ENCODE assay signal across 8 cellular contexts in the genomic region with DNA sequence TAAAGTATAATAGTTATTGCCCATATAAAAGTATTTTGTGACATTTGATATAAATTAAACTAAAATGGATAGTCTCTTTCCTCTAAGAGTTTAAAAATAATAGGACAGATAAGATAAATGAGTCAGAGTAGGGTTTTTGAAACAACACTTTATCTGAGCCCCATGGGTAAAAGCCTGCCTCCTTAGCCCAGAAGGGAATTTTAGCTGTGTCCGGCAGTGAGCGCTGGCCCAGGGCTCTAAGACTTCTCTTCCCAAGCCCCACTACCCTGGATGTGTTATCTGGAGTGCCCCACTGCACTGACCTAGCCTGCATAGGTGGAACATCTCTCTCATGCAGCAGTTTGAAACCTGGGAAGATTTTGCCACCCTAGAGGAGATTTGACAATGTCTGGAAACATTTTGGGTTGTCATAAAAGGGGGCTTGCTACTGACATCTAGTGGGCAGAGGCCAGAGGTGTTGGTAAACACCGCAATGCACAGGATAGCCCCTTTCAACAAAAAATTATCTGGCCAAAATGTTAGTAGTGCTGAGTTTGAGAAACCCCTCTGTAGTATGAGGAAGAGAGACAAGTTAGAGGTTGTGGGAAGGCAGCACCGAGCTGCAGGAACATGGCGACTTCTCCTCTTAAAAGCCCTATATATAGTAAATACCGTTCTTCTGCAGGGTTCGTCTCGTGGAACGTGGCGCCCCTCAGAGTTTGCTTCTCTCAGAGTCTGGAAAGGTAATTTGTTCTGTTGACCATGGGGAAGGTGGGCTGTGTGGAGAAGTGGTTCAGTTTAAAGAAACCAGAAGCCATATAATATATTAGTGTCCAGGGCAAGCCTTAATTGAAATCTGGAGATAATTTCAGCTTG. TPM values are rescaled to one million over a fixed set of nuclear protein-coding genes. Genes with fewer than 3 reads are reported as not detected.
DNase-seq lines count a peak whose midpoint lies in the region; ATAC-seq and TF ChIP-seq lines count a peak whose summit lies in the region.

No MANE protein-coding gene starts in this region.

- H3K4me2 ChIP-seq in KMS-11: no peak overlapping the region

- no peaks in the 10 kb centered on the region for H3K9me3 ChIP-seq in WERI-Rb-1 (ENCODE audit: severe bottlenecking)

- peak; percentile 73 for TF ChIP-seq CTCF in KMS-11 (conservative IDR thresholded peaks at IDR 0.05; ENCODE audit: low read depth, low read length)
- peak; percentile 74 for TF ChIP-seq CTCF in WERI-Rb-1 (IDR thresholded peaks at IDR 0.05; ENCODE audit: low read depth, low read length)
- TF ChIP-seq CTCF in omental fat pad (IDR thresholded peaks at IDR 0.05): no peak

- H3K9ac ChIP-seq in KMS-11: no peak overlapping the region

- intact Hi-C loops in left ventricle myocardium superior (cut with micrococcal nuclease): no loop called here

- peak; percentile 11 for DNase-seq in NCI-H510A treated with DMSO at 0.1 percent for 48 hours (lab: John Stamatoyannopoulos, UW)
- DNase-seq in NCI-H510A (lab: John Stamatoyannopoulos, UW): no peak
- DNase-seq in WERI-Rb-1: peak; percentile 38
- no peak for DNase-seq in left ventricle myocardium superior
- DNase-seq in stimulated activated naive CD8-positive, alpha-beta T cell treated with anti-CD3 and anti-CD28 coated beads, Interleukin-15, Interleukin-2, amounts not matched to agents 100 U/mL and 50 U/mL, for 24 hours: peak; percentile 12
- no peak for DNase-seq in NCI-H2029 (lab: John Stamatoyannopoulos, UW)
- DNase-seq in omental fat pad (ENCODE audit: low spot score): no peak

- H3K4me3 ChIP-seq in KMS-11 (IDR thresholded peaks at IDR 0.05; ENCODE audit: insufficient read depth, low read depth, low read length): no peak overlapping the region
- H3K4me3 ChIP-seq in WERI-Rb-1 (ENCODE audit: low read depth, low read length): no peak overlapping the region

- H2AFZ ChIP-seq in KMS-11 (ENCODE audit: low read depth): no peak overlapping the region

- H3K36me3 ChIP-seq in KMS-11 (ENCODE audit: insufficient read depth) (peaks cover 3% of the 10 kb centered on the region), WERI-Rb-1 (peaks cover 43% of the 10 kb centered on the region)

- no peaks in the 10 kb centered on the region for H3K79me2 ChIP-seq in KMS-11 (ENCODE audit: insufficient read depth, low read depth)

- peak; percentile 72 for ATAC-seq in left ventricle myocardium superior
- peak; percentile 55 for ATAC-seq in stimulated activated naive CD8-positive, alpha-beta T cell treated with anti-CD3 and anti-CD28 coated beads, Interleukin-15, Interleukin-2, amounts not matched to agents 100 U/mL and 50 U/mL, for 24 hours
- ATAC-seq in omental fat pad (ENCODE audit: low FRiP score): no peak

- no peaks in the 10 kb centered on the region for H3K4me1 ChIP-seq in KMS-11 (ENCODE audit: low read depth, poor library complexity, severe bottlenecking)

- no peaks in the 10 kb centered on the region for H4K20me1 ChIP-seq in KMS-11 (ENCODE audit: insufficient read depth)

- H3K27ac ChIP-seq in KMS-11 (no peak overlapping the region), WERI-Rb-1 (no peak overlapping the region)

- H3K27me3 ChIP-seq in KMS-11 (ENCODE audit: insufficient read depth, low read depth): no peaks in the 10 kb centered on the region
- H3K27me3 ChIP-seq in WERI-Rb-1 (ENCODE audit: insufficient read depth, low read depth, severe bottlenecking): no peaks in the 10 kb centered on the region

RNA-seq across cellular contexts. Expression of gene ATF1, which starts 29.3 kb away (rescaled TPM):
- total RNA-seq in left ventricle myocardium superior (25.9 TPM), omental fat pad (10 to 100 TPM; 17.0 to 23.3 (median 18.1) TPM)

Comparison
In these comparisons a context has a peak if more than half of its experiments do, and no peak if none do; other contexts are left out.
1. DNase-seq: peak in NCI-H510A treated with DMSO at 0.1 percent for 48 hours (single experiment), WERI-Rb-1 (single experiment) and stimulated activated naive CD8-positive, alpha-beta T cell treated with anti-CD3 and anti-CD28 coated beads, Interleukin-15, Interleukin-2, amounts not matched to agents 100 U/mL and 50 U/mL, for 24 hours (single experiment); none in NCI-H510A (single experiment), left ventricle myocardium superior (single experiment), NCI-H2029 (single experiment) and omental fat pad (single experiment).
2. CTCF ChIP-seq: peak in KMS-11 (single experiment) and WERI-Rb-1 (single experiment); none in omental fat pad (0 of 3).